ENCODE assay signal across 23 cellular contexts in the genomic region with DNA sequence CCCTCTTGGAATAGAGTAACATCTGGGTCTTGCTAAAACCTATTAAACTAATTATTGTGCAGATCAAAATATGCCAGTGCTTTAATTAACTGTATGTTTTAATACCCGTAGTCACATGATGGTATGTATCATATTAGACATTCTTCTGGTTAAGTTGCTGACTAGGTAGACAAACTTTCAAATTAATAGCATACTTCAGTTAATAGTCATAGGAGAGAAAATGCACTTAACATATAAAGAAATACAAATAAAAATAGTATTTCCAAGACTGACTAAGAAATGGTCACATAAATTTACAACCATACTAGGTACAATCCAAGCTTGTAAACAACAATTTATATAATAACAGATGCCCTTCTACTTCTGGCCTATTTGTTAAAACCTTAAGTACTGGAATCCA.
"Had no signal": no experiment of that assay in that cellular context is flagged by ENCODE, and none has a peak within 500 bp of the region (broad histone marks: within the 10 kb centered on the region; RNA-seq: fewer than 3 reads in every experiment).

No MANE protein-coding gene starts in this region.

- H3K4me1 Mint-ChIP-seq: activated B cell treated with CpG ODN at 0.5 μM for 24 hours; activated CD4-positive, alpha-beta T cell treated with anti-CD3 and anti-CD28 coated beads, Interleukin-2, amount 10 ng/mL, durations not matched to agents 24 days and 14 days; natural killer cell; stimulated activated naive B cell treated with anti-CD40 and anti-IgM and Interleukin-4, amounts not matched to agents 10 μg/mL and 1 μg/mL and 100 μg/mL, for 72 hours had no signal

- H3K36me3 ChIP-seq: brain microvascular endothelial cell, right atrium auricular region, tibial artery, uterus had no signal

- H3K9me3 Mint-ChIP-seq: activated B cell treated with CpG ODN at 0.5 μM for 24 hours; activated CD4-positive, alpha-beta T cell treated with anti-CD3 and anti-CD28 coated beads, Interleukin-2, amount 10 ng/mL, durations not matched to agents 24 days and 14 days; activated naive CD4-positive, alpha-beta T cell treated with anti-CD3 and anti-CD28 coated beads, Interleukin-2, amount 50 U/mL, for 72 hours; endodermal cell; natural killer cell; stimulated activated naive B cell treated with anti-CD40 and anti-IgM and Interleukin-4, amounts not matched to agents 10 μg/mL and 1 μg/mL and 100 μg/mL, for 72 hours had no signal

- H3K27me3 ChIP-seq: brain microvascular endothelial cell, hepatocyte, right atrium auricular region, uterus had no signal

- H3K9me3 ChIP-seq: right atrium auricular region, tibial artery, uterus had no signal

- H2AFZ ChIP-seq: hepatocyte had no signal

- H3K36me3 Mint-ChIP-seq: activated naive CD4-positive, alpha-beta T cell treated with anti-CD3 and anti-CD28 coated beads, Interleukin-2, amount 50 U/mL, for 72 hours; natural killer cell; stimulated activated naive B cell treated with anti-CD40 and anti-IgM and Interleukin-4, amounts not matched to agents 10 μg/mL and 1 μg/mL and 100 μg/mL, for 72 hours had no signal

- H3K79me2 ChIP-seq: hepatocyte had no signal

- H3K27ac Mint-ChIP-seq: activated B cell treated with CpG ODN at 0.5 μM for 24 hours; activated CD4-positive, alpha-beta T cell treated with anti-CD3 and anti-CD28 coated beads, Interleukin-2, amount 10 ng/mL, durations not matched to agents 24 days and 14 days; activated CD8-positive, alpha-beta T cell treated with anti-CD3 and anti-CD28 coated beads, Interleukin-2, amount 10 ng/mL, durations not matched to agents 7 days and 5 days; activated naive CD4-positive, alpha-beta T cell treated with anti-CD3 and anti-CD28 coated beads, Interleukin-2, amount 50 U/mL, for 72 hours; endodermal cell; natural killer cell; stimulated activated naive B cell treated with anti-CD40 and anti-IgM and Interleukin-4, amounts not matched to agents 10 μg/mL and 1 μg/mL and 100 μg/mL, for 72 hours had no signal

- H3K4me3 ChIP-seq: hepatocyte, right atrium auricular region, skin epidermis, tibial artery, uterus had no signal

- ATAC-seq: activated CD8-positive, alpha-beta T cell treated with anti-CD3 and anti-CD28 coated beads, Interleukin-2, amount 10 ng/mL, durations not matched to agents 7 days and 5 days; activated naive CD4-positive, alpha-beta T cell treated with anti-CD3 and anti-CD28 coated beads, Interleukin-2, amount 50 U/mL, for 72 hours; left ventricle myocardium superior; natural killer cell; stimulated activated naive B cell treated with anti-CD40 and anti-IgM and Interleukin-4, amounts not matched to agents 10 μg/mL and 1 μg/mL and 100 μg/mL, for 72 hours had no signal

- H3K4me3 Mint-ChIP-seq: activated B cell treated with CpG ODN at 0.5 μM for 24 hours; activated CD4-positive, alpha-beta T cell treated with anti-CD3 and anti-CD28 coated beads, Interleukin-2, amount 10 ng/mL, durations not matched to agents 24 days and 14 days; activated CD8-positive, alpha-beta T cell treated with anti-CD3 and anti-CD28 coated beads, Interleukin-2, amount 10 ng/mL, durations not matched to agents 7 days and 5 days; endodermal cell; natural killer cell; stimulated activated naive B cell treated with anti-CD40 and anti-IgM and Interleukin-4, amounts not matched to agents 10 μg/mL and 1 μg/mL and 100 μg/mL, for 72 hours had no signal

- DNase-seq: activated B cell treated with CpG ODN at 0.5 μM for 24 hours; activated CD4-positive, alpha-beta T cell treated with anti-CD3 and anti-CD28 coated beads, Interleukin-2, amount 10 ng/mL, durations not matched to agents 24 days and 14 days; activated CD8-positive, alpha-beta memory T cell treated with anti-CD3 and anti-CD28 coated beads, Interleukin-2, amount 50 U/mL, for 4 hours; activated CD8-positive, alpha-beta T cell treated with anti-CD3 and anti-CD28 coated beads, Interleukin-2, amount 10 ng/mL, durations not matched to agents 7 days and 5 days; activated effector memory CD4-positive, alpha-beta T cell treated with anti-CD3 and anti-CD28 coated beads, Interleukin-2, amount 50 U/mL, for 16 hours; activated T-cell treated with anti-CD3 and anti-CD28 coated beads, Interleukin-2, amount 50 U/mL, for 48 hours; amniotic stem cell; brain microvascular endothelial cell; endodermal cell; kidney; left ventricle myocardium superior; mesenchymal stem cell; natural killer cell; stimulated activated CD4-positive, alpha-beta T cell treated with anti-CD3 and anti-CD28 coated beads, Interleukin-15, amount 100 ng/mL, for 24 hours; stimulated activated CD4-positive, alpha-beta T cell treated with anti-CD3 and anti-CD28 coated beads, Interleukin-4, amount 100 ng/mL, for 1 hour; stimulated activated naive B cell treated with anti-CD40 and anti-IgM and Interleukin-4, amounts not matched to agents 10 μg/mL and 1 μg/mL and 100 μg/mL, for 72 hours; T-helper 2 cell; tibial artery; uterus had no signal

- H3K4me1 ChIP-seq: right atrium auricular region, tibial artery, uterus had no signal

- H3K27ac ChIP-seq: brain microvascular endothelial cell, hepatocyte, right atrium auricular region, skin epidermis, tibial artery, uterus had no signal

- H3K4me2 ChIP-seq: hepatocyte had no signal
